8 cellular contexts compared by ENCODE assay signal in the genomic region with DNA sequence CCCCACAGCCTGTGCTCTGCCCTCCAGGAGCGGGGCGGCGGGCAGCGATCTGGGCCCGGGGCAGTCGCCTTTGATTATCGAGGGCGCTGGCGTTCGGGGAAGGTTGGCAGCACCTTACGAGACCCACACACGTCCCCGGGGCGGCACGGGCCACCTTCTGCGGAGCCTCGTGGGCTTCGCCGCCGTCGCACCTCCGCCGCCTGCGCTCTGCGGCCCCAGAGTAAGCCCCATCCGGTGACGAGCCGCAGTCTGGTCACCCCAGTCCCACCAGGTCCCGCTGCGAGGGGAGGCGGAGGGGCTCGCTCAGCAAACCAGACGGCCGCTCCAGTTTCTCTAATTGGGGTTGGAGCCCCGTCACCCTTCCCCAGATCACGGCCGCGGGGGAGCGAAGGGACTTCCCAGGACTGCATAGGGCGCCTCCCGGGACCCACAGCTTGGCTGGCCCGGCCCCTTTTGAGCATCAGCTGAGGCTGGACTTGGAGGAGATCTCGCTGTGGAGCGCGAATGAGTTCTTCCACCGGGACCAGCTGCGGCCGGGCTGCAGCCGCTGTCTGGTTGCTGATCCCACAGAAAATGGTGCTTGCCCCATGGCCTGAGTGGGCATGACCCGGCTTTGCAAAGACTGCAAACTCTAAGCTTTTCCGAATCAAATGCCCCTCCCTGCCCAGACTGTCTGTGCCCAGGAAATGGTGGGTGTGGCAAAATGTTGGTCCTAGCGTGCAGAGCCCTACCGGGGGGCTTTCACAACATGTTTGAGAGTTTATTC. TPM values are rescaled to one million over a fixed set of nuclear protein-coding genes. Genes with fewer than 3 reads are reported as not detected.
DNase-seq lines count a peak whose midpoint lies in the region; ATAC-seq and TF ChIP-seq lines count a peak whose summit lies in the region.

No MANE protein-coding gene starts in this region.

- peaks cover 64% of the 10 kb centered on the region for H3K4me1 Mint-ChIP-seq in HFFc6 (ENCODE audit: low read depth)
- H3K4me1 Mint-ChIP-seq in neural crest cell = peaks cover 21% of the 10 kb centered on the region
- peaks cover 25% of the 10 kb centered on the region for H3K4me1 Mint-ChIP-seq in type B pancreatic cell (ENCODE audit: unreplicated experiment)

- TF ChIP-seq CTCF in HFFc6 (IDR thresholded peaks at IDR 0.05) (no peak), fibroblast of pulmonary artery (IDR thresholded peaks at IDR 0.05; ENCODE audit: low read length, missing control alignments) (no peak), neural crest cell (conservative IDR thresholded peaks at IDR 0.05) (no peak), type B pancreatic cell (conservative IDR thresholded peaks at IDR 0.05) (no peak)

- H3K9me3 Mint-ChIP-seq in HFFc6 = no peaks in the 10 kb centered on the region
- no peaks in the 10 kb centered on the region for H3K9me3 Mint-ChIP-seq in neural crest cell
- no peaks in the 10 kb centered on the region for H3K9me3 Mint-ChIP-seq in type B pancreatic cell

- peak; percentile 64 for ATAC-seq in GM18502 (IDR thresholded peaks at IDR 0.05; ENCODE audit: poor library complexity, unreplicated experiment)

- H3K4me3 ChIP-seq in fibroblast of pulmonary artery (replicated peaks; ENCODE audit: low read depth, low read length) = peak overlapping the region; percentile 74

- DNase-seq in HFFc6 = peak; percentile 77
- DNase-seq in NCI-H526 treated with DMSO at 0.1 percent for 48 hours (lab: John Stamatoyannopoulos, UW) = peak; percentile 24
- peak; percentile 15 to 36 for DNase-seq in activated T-helper 1 cell treated with anti-CD3 and anti-CD28 coated beads, Interleukin-2, amount 50 U/mL, for 16 hours (ENCODE audit: low read depth in 1 of 2, low spot score in 1 of 2)
- DNase-seq in fibroblast of pulmonary artery (ENCODE audit: low read depth) = peak; percentile 74
- peak; percentile 15 for DNase-seq in neural crest cell (ENCODE audit: low read depth, low spot score)
- DNase-seq in type B pancreatic cell (ENCODE audit: extremely low spot score, unreplicated experiment) = peak; percentile 72
- DNase-seq in NCI-H1436 (lab: John Stamatoyannopoulos, UW) = no peak

- H3K36me3 Mint-ChIP-seq in HFFc6 (ENCODE audit: low read depth) (no peaks in the 10 kb centered on the region; the same call in 1 of the 2 replicates), neural crest cell (ENCODE audit: low read depth) (peaks cover 2% of the 10 kb centered on the region), type B pancreatic cell (peaks cover 17% of the 10 kb centered on the region)

- H3K4me3 Mint-ChIP-seq in HFFc6 (peak overlapping the region; percentile 93), neural crest cell (peak overlapping the region; percentile 69), type B pancreatic cell (peak overlapping the region; percentile 92)

- H3K27me3 Mint-ChIP-seq in HFFc6 (ENCODE audit: insufficient read depth) (peaks cover 3% of the 10 kb centered on the region; the same call in 1 of the 2 replicates), neural crest cell (ENCODE audit: low read depth) (peaks cover 66% of the 10 kb centered on the region), type B pancreatic cell (peaks cover 40% of the 10 kb centered on the region)

- peak overlapping the region; percentile 88 for H3K27ac Mint-ChIP-seq in HFFc6
- no peak overlapping the region for H3K27ac Mint-ChIP-seq in neural crest cell (ENCODE audit: unreplicated experiment)
- H3K27ac Mint-ChIP-seq in type B pancreatic cell = peak overlapping the region; percentile 88

RNA-seq across cellular contexts. Expression of a gene that starts 0.6 kb away (rescaled TPM):
- total RNA-seq in HFFc6 (2021; fragmentation: NEBNext Ultra II Directional; extraction: Animal tissue kit (Norgen Biotek cat#: 25700)) = 10 to 100 TPM; 70.1 to 83.0 (median 74.7) TPM
- total RNA-seq in neural crest cell (0.57 and 1.2 TPM in 2 replicates), type B pancreatic cell (ENCODE audit: low replicate concordance) (120 and 497 TPM in 2 replicates)

Comparison
In these comparisons a context has a peak if more than half of its experiments do, and no peak if none do; other contexts are left out.
1. RNA of a gene that starts 0.6 kb away (total RNA-seq): 120 to 497 TPM in type B pancreatic cell and 70.1 to 83.0 TPM in HFFc6; 0.57 to 1.2 TPM in neural crest cell; every median in the first group is over 10 times any median in the second.
2. Peak in every context shown above with its lines, with median percentiles within 50 percentile points of each other: H3K4me3 Mint-ChIP-seq.